2 cellular contexts compared by ENCODE assay signal in the genomic region with DNA sequence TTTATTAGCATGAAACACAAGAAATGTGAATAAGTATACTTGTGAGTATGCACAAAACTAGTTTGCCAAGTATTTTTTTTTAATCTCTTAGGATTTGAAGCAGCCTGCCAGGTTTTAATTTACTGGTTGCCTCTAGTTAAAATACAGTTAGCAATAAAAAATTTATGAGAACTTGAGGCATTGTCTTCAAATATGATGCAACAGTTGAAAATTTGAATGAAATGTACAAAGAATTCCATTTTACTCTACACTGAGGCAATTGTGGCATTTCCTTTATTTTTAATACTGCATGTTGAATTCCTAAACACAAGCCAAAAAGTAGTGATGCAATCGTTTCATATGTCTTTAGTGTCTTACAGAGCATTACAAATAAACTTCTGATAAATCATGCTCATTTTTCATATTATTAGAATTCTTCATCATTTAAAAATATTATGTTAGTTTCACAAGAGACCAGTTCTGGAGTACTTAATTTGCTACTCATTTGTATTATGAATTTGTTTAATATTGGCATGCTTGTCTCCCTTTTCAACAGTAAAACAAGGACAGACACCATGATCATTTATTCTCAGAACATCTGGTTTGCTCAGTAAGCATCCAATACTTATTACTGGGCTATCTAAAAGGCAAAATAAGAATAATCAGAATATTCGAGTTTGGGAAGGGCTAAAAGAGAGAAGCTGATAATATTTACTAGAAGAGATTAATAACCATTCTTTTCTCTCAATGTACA.
TF ChIP-seq lines count a peak whose summit lies in the region.

No MANE protein-coding gene starts in this region.

TF ChIP-seq in IMR-90, 13 proteins besides CTCF, POLR2A, EP300 and RAD21:
- TF ChIP-seq CEBPB (IDR thresholded peaks at IDR 0.05; ENCODE audit: low read depth, low read length) (peak; percentile 98), RFX5 (IDR thresholded peaks at IDR 0.05; ENCODE audit: low read depth, low read length) (no peak), FOS (IDR thresholded peaks at IDR 0.05; ENCODE audit: low read depth, low read length) (peak; percentile 3; the same call in 1 of the 2 replicates)

TF ChIP-seq in K562, 482 proteins besides CTCF, POLR2A, EP300 and RAD21:
- TF ChIP-seq ESRRA (IDR thresholded peaks at IDR 0.05; ENCODE audit: borderline replicate concordance, low read depth): no peak
- TF ChIP-seq CEBPB (tag; IDR thresholded peaks at IDR 0.05): peak; percentile 73; the same call in 1 of the 2 replicates
- peak in 1 of 2 experiments; percentile 16; a peak in 2 of 4 replicates for TF ChIP-seq TRIM24 (IDR thresholded peaks at IDR 0.05)
- TF ChIP-seq, protein P1, sequence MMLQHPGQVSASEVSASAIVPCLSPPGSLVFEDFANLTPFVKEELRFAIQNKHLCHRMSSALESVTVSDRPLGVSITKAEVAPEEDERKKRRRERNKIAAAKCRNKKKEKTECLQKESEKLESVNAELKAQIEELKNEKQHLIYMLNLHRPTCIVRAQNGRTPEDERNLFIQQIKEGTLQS (IDR thresholded peaks at IDR 0.05): peak; percentile 63
- TF ChIP-seq, protein P1 (CRISPR knock-in tag; conservative IDR thresholded peaks at IDR 0.05): no peak
- no peak for TF ChIP-seq CBFA2T3 (IDR thresholded peaks at IDR 0.05)
- TF ChIP-seq CEBPG (CRISPR knock-in tag; IDR thresholded peaks at IDR 0.05): no peak
- TF ChIP-seq CEBPG (tag; conservative IDR thresholded peaks at IDR 0.05 in 1 of 2, IDR thresholded peaks at IDR 0.05 in 1 of 2): peak; percentile 75 to 90
TF ChIP-seq in K562: peak in this region for 4.
